In the genomic region with DNA sequence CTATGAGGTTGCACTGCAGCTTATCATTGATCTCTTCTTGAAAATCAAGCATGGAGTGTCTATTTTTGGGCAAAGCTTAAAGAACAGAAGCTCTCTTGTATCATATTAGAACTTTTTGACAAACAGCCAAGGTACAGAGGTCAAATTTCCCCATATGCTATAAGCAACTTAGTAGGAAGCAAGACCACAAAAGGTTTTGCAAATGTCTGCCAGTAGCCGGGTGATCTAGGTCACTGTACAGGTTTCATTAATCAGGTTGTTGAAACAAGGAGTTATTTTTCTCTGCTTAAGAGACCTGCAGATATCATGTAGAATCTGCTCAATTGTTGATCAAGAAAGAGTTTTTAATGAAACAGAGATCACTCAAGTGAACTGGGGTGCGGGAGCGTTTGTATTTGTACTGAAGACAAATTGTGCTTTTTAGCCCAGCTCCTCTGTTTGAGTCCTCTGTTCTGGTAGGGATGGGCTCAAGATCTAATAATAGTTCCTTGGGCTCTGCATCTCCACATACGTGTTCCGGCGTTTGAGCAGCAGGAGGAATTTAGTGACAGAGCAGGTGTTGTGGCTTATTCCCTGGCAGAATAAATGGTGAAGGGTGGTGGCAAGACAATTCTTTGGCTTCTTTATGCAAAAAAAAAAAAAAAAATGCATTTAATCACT, we compare ENCODE assay signal across 8 cellular contexts. TPM values are rescaled to one million over a fixed set of nuclear protein-coding genes. Genes with fewer than 3 reads are reported as not detected.
A peak's percentile ranks its signal among the peaks of the same experiment; 100 is the strongest.
DNase-seq lines count a peak whose midpoint lies in the region; ATAC-seq lines count a peak whose summit lies in the region.

No MANE protein-coding gene starts in this region.

- ATAC-seq in HG02610 (IDR thresholded peaks at IDR 0.05; ENCODE audit: unreplicated experiment) = no peak

- DNase-seq in DMS53 (lab: John Stamatoyannopoulos, UW) (peak; percentile 22), DMS53 treated with DMSO at 0.1 percent for 48 hours (lab: John Stamatoyannopoulos, UW; ENCODE audit: unreplicated experiment) (no peak), MV-4-11 (lab: John Stamatoyannopoulos, UW) (peak; percentile 68), brain pericyte (ENCODE audit: low read depth, low spot score) (peak; percentile 30), lung microvascular endothelial cell (ENCODE audit: low read depth in 2 of 2) (peak; percentile 27 to 65), Ammon's horn (ENCODE audit: low spot score) (no peak), NCI-H510A (lab: John Stamatoyannopoulos, UW) (no peak)

RNA-seq across cellular contexts. Expression of a gene that starts 4.3 kb away (rescaled TPM):
- total RNA-seq in lung microvascular endothelial cell = 10.7 and 15.9 TPM in 2 replicates

Comparison
In these comparisons a context has a peak if more than half of its experiments do, and no peak if none do; other contexts are left out.
1. DNase-seq: peak in DMS53 (single experiment), MV-4-11 (single experiment), brain pericyte (single experiment) and lung microvascular endothelial cell (2 of 2); none in DMS53 treated with DMSO at 0.1 percent for 48 hours (single experiment), Ammon's horn (single experiment) and NCI-H510A (single experiment).